Comparison of ENCODE assay signal across 3 cellular contexts in genomic region chr19:13922118-13922517, GRCh38. TPM values are rescaled to one million over a fixed set of nuclear protein-coding genes. Genes with fewer than 3 reads are reported as not detected.
"Had no signal": no experiment of that assay in that cellular context is flagged by ENCODE, and none has a peak within 500 bp of the region (broad histone marks: within the 10 kb centered on the region; RNA-seq: fewer than 3 reads in every experiment).

No MANE protein-coding gene starts in this region.

RNA-seq across cellular contexts. Expression of gene PODNL1, which starts 16.1 kb away (rescaled TPM):
- total RNA-seq: PC-3 had no signal

RNA-seq across cellular contexts. Expression of gene NANOS3, which starts 45.2 kb away (rescaled TPM):
- total RNA-seq: M059J, Peyer's patch had no signal
